8 cellular contexts compared by ENCODE assay signal in genomic region chr21:42974832-42975820, GRCh38. TPM values are rescaled to one million over a fixed set of nuclear protein-coding genes. Genes with fewer than 3 reads are reported as not detected.
A peak's percentile ranks its signal among the peaks of the same experiment; 100 is the strongest.
DNase-seq lines count a peak whose midpoint lies in the region; ATAC-seq and TF ChIP-seq lines count a peak whose summit lies in the region.

No MANE protein-coding gene starts in this region.

- H3K27ac ChIP-seq in BLaER1 = peak overlapping the region; percentile 92

- peak overlapping the region; percentile 81 to 94 for H3K27ac Mint-ChIP-seq in effector memory CD8-positive, alpha-beta T cell

- H3K9ac ChIP-seq in BLaER1 = peak overlapping the region; percentile 93

- H4K20me1 ChIP-seq in BLaER1 = peaks cover 14% of the 10 kb centered on the region; the same call in 1 of the 2 replicates

- peak; percentile 38 for DNase-seq in NCI-H748 treated with DMSO at 0.1 percent for 48 hours (lab: John Stamatoyannopoulos, UW)
- peak; percentile 81 for DNase-seq in activated CD8-positive, alpha-beta memory T cell treated with anti-CD3 and anti-CD28 coated beads for 24 hours
- DNase-seq in effector memory CD8-positive, alpha-beta T cell = peak; percentile 30 to 58 (median 50)
- DNase-seq in mesenteric fat pad (ENCODE audit: low spot score) = peak; percentile 90
- peak; percentile 47 for DNase-seq in stimulated activated CD8-positive, alpha-beta memory T cell treated with anti-CD3 and anti-CD28 coated beads, Interleukin-15, amount 100 ng/mL, for 48 hours (ENCODE audit: low read depth in 2 of 2)

- peak overlapping the region; percentile 78 to 81 for H3K4me3 Mint-ChIP-seq in effector memory CD8-positive, alpha-beta T cell

- ATAC-seq in HG03342 (IDR thresholded peaks at IDR 0.05; ENCODE audit: unreplicated experiment) = peak; percentile 17
- ATAC-seq in effector memory CD8-positive, alpha-beta T cell (replicated peaks) = peak; percentile 16

- no peaks in the 10 kb centered on the region for H3K27me3 ChIP-seq in BLaER1

- H3K36me3 Mint-ChIP-seq in effector memory CD8-positive, alpha-beta T cell (ENCODE audit: insufficient read depth) = peaks cover 13% of the 10 kb centered on the region

- peaks cover 18 to 28% of the 10 kb centered on the region in 2 donors for H3K4me1 Mint-ChIP-seq in effector memory CD8-positive, alpha-beta T cell (ENCODE audit: low read depth in 2 of 2)

- peaks cover 35% of the 10 kb centered on the region for H3K36me3 ChIP-seq in BLaER1

- H3K9me3 Mint-ChIP-seq in effector memory CD8-positive, alpha-beta T cell = no peaks in the 10 kb centered on the region

- H3K27me3 Mint-ChIP-seq in effector memory CD8-positive, alpha-beta T cell = no peaks in the 10 kb centered on the region

- H3K4me3 ChIP-seq in BLaER1 = peak overlapping the region; percentile 86

- peaks cover 32% of the 10 kb centered on the region for H3K4me1 ChIP-seq in BLaER1

- H3K4me2 ChIP-seq in BLaER1 = peak overlapping the region; percentile 97

- H3K9me3 ChIP-seq in BLaER1 = peaks cover 18% of the 10 kb centered on the region

- peak; percentile 57 for TF ChIP-seq POLR2A in GM19193 (IDR thresholded peaks at IDR 0.05; ENCODE audit: extremely low read depth, insufficient read depth, insufficient read length)

RNA-seq across cellular contexts. Expression of gene PKNOX1, which starts 0.8 kb away (rescaled TPM):
- 18.1 TPM for total RNA-seq in mesenteric fat pad

RNA-seq across cellular contexts. Expression of gene ERVH48-1, which starts 49.7 kb away (rescaled TPM):
- total RNA-seq in mesenteric fat pad = not detected

Comparison
In these comparisons a context has a peak if more than half of its experiments do, and no peak if none do; other contexts are left out.
1. Peak in every context shown above with its lines: DNase-seq, ATAC-seq, H3K4me3 ChIP-seq and H3K27ac ChIP-seq.
2. DNase-seq: peak in every context shown above with its lines; median percentile 90 in mesenteric fat pad; 81 in activated CD8-positive, alpha-beta memory T cell treated with anti-CD3 and anti-CD28 coated beads for 24 hours; 50 in effector memory CD8-positive, alpha-beta T cell; 47 in stimulated activated CD8-positive, alpha-beta memory T cell treated with anti-CD3 and anti-CD28 coated beads, Interleukin-15, amount 100 ng/mL, for 48 hours; 38 in NCI-H748 treated with DMSO at 0.1 percent for 48 hours.